ENCODE assay signal across 21 cellular contexts in the genomic region with DNA sequence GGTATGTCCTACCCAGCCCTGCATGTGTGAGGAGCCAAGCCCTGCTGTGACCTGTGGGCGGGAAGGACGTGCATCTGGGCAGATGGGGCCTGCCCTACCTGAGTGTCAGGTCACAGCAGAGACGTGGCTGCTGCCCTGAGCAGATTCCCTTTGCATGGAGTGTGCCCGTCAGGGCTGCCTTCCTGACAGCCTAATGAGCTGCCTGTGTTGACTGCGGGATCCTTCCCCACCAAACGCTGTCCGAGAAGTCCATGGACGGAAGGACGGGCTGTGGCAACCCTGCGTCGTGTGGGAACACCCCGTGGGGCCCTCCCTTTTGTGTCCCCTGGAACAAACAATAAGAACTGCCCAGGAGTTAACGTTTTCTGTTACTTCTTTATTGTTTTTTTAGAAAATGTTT.
DNase-seq lines count a peak whose midpoint lies in the region; ATAC-seq, FAIRE-seq and TF ChIP-seq lines count a peak whose summit lies in the region.
"Had no signal": no experiment of that assay in that cellular context is flagged by ENCODE, and none has a peak within 500 bp of the region (broad histone marks: within the 10 kb centered on the region; RNA-seq: fewer than 3 reads in every experiment).

No MANE protein-coding gene starts in this region.

- H3K27ac ChIP-seq in kidney (ENCODE audit: low read depth in 2 of 2, low read length in 2 of 2), result no peak overlapping the region
- H3K27ac ChIP-seq: 22Rv1; A549; BLaER1 treated with 17β-estradiol and CSF1 and Interleukin-3, amounts not matched to agents 10 nM and 100 nM; C4-2B had no signal

- peak; percentile 46 for DNase-seq in natural killer cell treated with Interleukin-12 subunit alpha and Interleukin-12 subunit beta and Interleukin-15 and Interleukin-18, amount 100 ng/mL, for 72 hours (ENCODE audit: low spot score)
- DNase-seq in natural killer cell (no peak), kidney (peak; percentile 37)
- DNase-seq in stimulated activated CD4-positive, alpha-beta T cell treated with anti-CD3 and anti-CD28 coated beads, Interleukin-4, amount 100 ng/mL, for 4 hours, result no peak
- DNase-seq: AML-193; Caco-2; Calu3; CD4-positive, alpha-beta T cell; CD8-positive, alpha-beta T cell; DMS79 treated with DMSO at 0.1 percent for 48 hours; GF-D8 had no signal

- H3K27me3 Mint-ChIP-seq in natural killer cell treated with Interleukin-12 subunit alpha and Interleukin-12 subunit beta and Interleukin-15 and Interleukin-18, amount 100 ng/mL, for 72 hours, result peaks cover 0 to 3% of the 10 kb centered on the region in 2 donors
- no peaks in the 10 kb centered on the region for H3K27me3 Mint-ChIP-seq in natural killer cell (ENCODE audit: low read depth in 2 of 2)
- H3K27me3 Mint-ChIP-seq: B cell; CD4-positive, alpha-beta T cell had no signal

- no peak for FAIRE-seq in kidney (lab: Jason Lieb, UNC)
- FAIRE-seq: A549, D721Med, G401.6, GM12891, GM19239 had no signal

- TF ChIP-seq CTCF in natural killer cell (IDR thresholded peaks at IDR 0.05) (no peak), kidney (IDR thresholded peaks at IDR 0.05; ENCODE audit: borderline replicate concordance, extremely low read depth, insufficient read depth) (no peak)

- no peak overlapping the region for H3K4me3 ChIP-seq in kidney (ENCODE audit: low read length in 2 of 2)
- H3K4me3 ChIP-seq: A549; BLaER1 treated with 17β-estradiol and CSF1 and Interleukin-3, amounts not matched to agents 10 nM and 100 nM had no signal

- H3K9me3 Mint-ChIP-seq in natural killer cell treated with Interleukin-12 subunit alpha and Interleukin-12 subunit beta and Interleukin-15 and Interleukin-18, amount 100 ng/mL, for 72 hours, result no peaks in the 10 kb centered on the region
- peaks cover 0 to 7% of the 10 kb centered on the region in 2 donors for H3K9me3 Mint-ChIP-seq in natural killer cell

- no peaks in the 10 kb centered on the region for H3K36me3 ChIP-seq in kidney (ENCODE audit: control insufficient read depth in 1 of 2, insufficient read depth in 2 of 2, low read length in 2 of 2)

- no peaks in the 10 kb centered on the region for H3K4me1 Mint-ChIP-seq in natural killer cell treated with Interleukin-12 subunit alpha and Interleukin-12 subunit beta and Interleukin-15 and Interleukin-18, amount 100 ng/mL, for 72 hours (ENCODE audit: low read depth in 2 of 2)
- no peaks in the 10 kb centered on the region for H3K4me1 Mint-ChIP-seq in natural killer cell
- H3K4me1 Mint-ChIP-seq: B cell had no signal

- no peaks in the 10 kb centered on the region for H3K4me1 ChIP-seq in kidney (ENCODE audit: control insufficient read depth in 1 of 2, insufficient read depth in 1 of 2, low read depth in 1 of 2, low read length in 2 of 2)
- H3K4me1 ChIP-seq: A549, Caco-2 had no signal

- H3K9ac ChIP-seq in kidney (ENCODE audit: low read length in 2 of 2), result no peak overlapping the region
- H3K9ac ChIP-seq: BLaER1 treated with 17β-estradiol and CSF1 and Interleukin-3, amounts not matched to agents 10 nM and 100 nM had no signal

- no peak overlapping the region for H3K27ac Mint-ChIP-seq in natural killer cell treated with Interleukin-12 subunit alpha and Interleukin-12 subunit beta and Interleukin-15 and Interleukin-18, amount 100 ng/mL, for 72 hours
- H3K27ac Mint-ChIP-seq in natural killer cell, result no peak overlapping the region
- H3K27ac Mint-ChIP-seq: B cell; CD4-positive, alpha-beta T cell; CD8-positive, alpha-beta T cell had no signal

- no peak overlapping the region for H3K4me3 Mint-ChIP-seq in natural killer cell treated with Interleukin-12 subunit alpha and Interleukin-12 subunit beta and Interleukin-15 and Interleukin-18, amount 100 ng/mL, for 72 hours
- H3K4me3 Mint-ChIP-seq in natural killer cell, result no peak overlapping the region
- H3K4me3 Mint-ChIP-seq: B cell; CD4-positive, alpha-beta T cell; CD8-positive, alpha-beta T cell had no signal

- ATAC-seq in natural killer cell treated with Interleukin-12 subunit alpha and Interleukin-12 subunit beta and Interleukin-15 and Interleukin-18, amount 100 ng/mL, for 72 hours, result peak in 1 of 2 donors; percentile 17
- ATAC-seq in natural killer cell (no peak), HG03039 (IDR thresholded peaks at IDR 0.05; ENCODE audit: unreplicated experiment) (no peak)
- ATAC-seq: A549; CD8-positive, alpha-beta T cell had no signal

- H3K9me3 ChIP-seq in kidney (ENCODE audit: control insufficient read depth in 1 of 2, low read length in 2 of 2), result peaks cover 6 to 9% of the 10 kb centered on the region in 2 donors

- no peaks in the 10 kb centered on the region for H3K36me3 Mint-ChIP-seq in natural killer cell treated with Interleukin-12 subunit alpha and Interleukin-12 subunit beta and Interleukin-15 and Interleukin-18, amount 100 ng/mL, for 72 hours
- no peaks in the 10 kb centered on the region for H3K36me3 Mint-ChIP-seq in natural killer cell
- H3K36me3 Mint-ChIP-seq: CD8-positive, alpha-beta T cell had no signal

- intact Hi-C loops in natural killer cell (cut with micrococcal nuclease) (no loop called here), kidney (cut with DNase I) (no loop called here)

Comparison
In these comparisons a context has a peak if more than half of its experiments do, and no peak if none do; other contexts are left out.
1. DNase-seq: peak in natural killer cell treated with Interleukin-12 subunit alpha and Interleukin-12 subunit beta and Interleukin-15 and Interleukin-18, amount 100 ng/mL, for 72 hours (single experiment) and kidney (single experiment); none in natural killer cell (single experiment) and stimulated activated CD4-positive, alpha-beta T cell treated with anti-CD3 and anti-CD28 coated beads, Interleukin-4, amount 100 ng/mL, for 4 hours (0 of 2).